Comparison of ENCODE assay signal across 8 cellular contexts in genomic region chr3:71423151-71423906, GRCh38.
DNase-seq lines count a peak whose midpoint lies in the region; ATAC-seq and TF ChIP-seq lines count a peak whose summit lies in the region.

No MANE protein-coding gene starts in this region.

- peak in 1 of 2 donors; percentile 14 for TF ChIP-seq CTCF in fibroblast of lung (conservative IDR thresholded peaks at IDR 0.05 in 1 of 2, IDR thresholded peaks at IDR 0.05 in 1 of 2; ENCODE audit: low read depth in 1 of 2, low read length in 2 of 2)
- TF ChIP-seq CTCF in type B pancreatic cell (conservative IDR thresholded peaks at IDR 0.05) = no peak

- no peaks in the 10 kb centered on the region for H3K79me2 ChIP-seq in fibroblast of lung (ENCODE audit: control insufficient read depth, insufficient read depth, low read length)

- no peaks in the 10 kb centered on the region for H3K36me3 ChIP-seq in fibroblast of lung (ENCODE audit: control insufficient read depth, insufficient read depth, low read length)

- no peak overlapping the region for H2AFZ ChIP-seq in fibroblast of lung (ENCODE audit: low read length)

- peaks cover 83% of the 10 kb centered on the region for H3K4me1 Mint-ChIP-seq in activated T-cell treated with anti-CD3 and anti-CD28 coated beads, Interleukin-2, amount 50 U/mL, for 4 hours (ENCODE audit: low read depth)
- peaks cover 43% of the 10 kb centered on the region for H3K4me1 Mint-ChIP-seq in type B pancreatic cell (ENCODE audit: unreplicated experiment)

- H3K4me1 ChIP-seq in fibroblast of lung (ENCODE audit: control insufficient read depth, extremely low read depth, insufficient read depth, low read length) = no peaks in the 10 kb centered on the region

- H3K4me2 ChIP-seq in fibroblast of lung (ENCODE audit: extremely low read depth, insufficient read depth, low read length) = no peak overlapping the region

- H3K9ac ChIP-seq in fibroblast of lung (ENCODE audit: insufficient read depth, low read length) = no peak overlapping the region

- no peaks in the 10 kb centered on the region for H3K27me3 Mint-ChIP-seq in activated T-cell treated with anti-CD3 and anti-CD28 coated beads, Interleukin-2, amount 50 U/mL, for 4 hours (ENCODE audit: low read depth)
- no peaks in the 10 kb centered on the region for H3K27me3 Mint-ChIP-seq in type B pancreatic cell

- peaks cover 28% of the 10 kb centered on the region for H3K36me3 Mint-ChIP-seq in activated T-cell treated with anti-CD3 and anti-CD28 coated beads, Interleukin-2, amount 50 U/mL, for 4 hours (ENCODE audit: insufficient read depth)
- H3K36me3 Mint-ChIP-seq in type B pancreatic cell = peaks cover 30% of the 10 kb centered on the region

- no peaks in the 10 kb centered on the region for H3K9me3 Mint-ChIP-seq in activated T-cell treated with anti-CD3 and anti-CD28 coated beads, Interleukin-2, amount 50 U/mL, for 4 hours
- peaks cover 8% of the 10 kb centered on the region for H3K9me3 Mint-ChIP-seq in type B pancreatic cell

- H3K4me3 Mint-ChIP-seq in activated T-cell treated with anti-CD3 and anti-CD28 coated beads, Interleukin-2, amount 50 U/mL, for 4 hours = peak overlapping the region; percentile 54
- H3K4me3 Mint-ChIP-seq in type B pancreatic cell = peak overlapping the region; percentile 37

- no peak overlapping the region for H3K4me3 ChIP-seq in fibroblast of lung (replicated peaks in 1 of 4; ENCODE audit: control extremely low read depth in 1 of 4, insufficient read depth in 1 of 4, low read depth in 3 of 4, low read length in 4 of 4)

- peak overlapping the region; percentile 57 for H3K27ac Mint-ChIP-seq in type B pancreatic cell

- H3K27ac ChIP-seq in fibroblast of lung (ENCODE audit: insufficient read depth, low read length) = no peak overlapping the region

- H3K27me3 ChIP-seq in fibroblast of lung (ENCODE audit: control insufficient read depth, insufficient read depth, low read length) = no peaks in the 10 kb centered on the region

- no peak for DNase-seq in activated T-cell treated with anti-CD3 and anti-CD28 coated beads, Interleukin-2, amount 50 U/mL, for 4 hours
- DNase-seq in activated T-cell treated with anti-CD3 and anti-CD28 coated beads for 4 hours (no peak), SHP77 (lab: John Stamatoyannopoulos, UW) (peak; percentile 79 to 86), fibroblast of lung (ENCODE audit: low read depth in 2 of 2) (peak; percentile 37 to 62), type B pancreatic cell (ENCODE audit: extremely low spot score, unreplicated experiment) (no peak), NCI-H1436 treated with DMSO at 0.1 percent for 48 hours (lab: John Stamatoyannopoulos, UW) (no peak)

- no peaks in the 10 kb centered on the region for H4K20me1 ChIP-seq in fibroblast of lung (ENCODE audit: control insufficient read depth, extremely low read depth, insufficient read depth, low read length)

- H3K9me3 ChIP-seq in fibroblast of lung (ENCODE audit: control insufficient read depth, insufficient read depth, low read depth, low read length) = no peaks in the 10 kb centered on the region

- no peak for ATAC-seq in activated T-cell treated with anti-CD3 and anti-CD28 coated beads, Interleukin-2, amount 50 U/mL, for 4 hours
- no peak for ATAC-seq in GM21360 (IDR thresholded peaks at IDR 0.05; ENCODE audit: unreplicated experiment)
- no peak for ATAC-seq in GM18511 (IDR thresholded peaks at IDR 0.05; ENCODE audit: unreplicated experiment)

Comparison
In these comparisons a context has a peak if more than half of its experiments do, and no peak if none do; other contexts are left out.
1. DNase-seq: peak in SHP77 (2 of 2) and fibroblast of lung (2 of 2); none in activated T-cell treated with anti-CD3 and anti-CD28 coated beads, Interleukin-2, amount 50 U/mL, for 4 hours (single experiment), activated T-cell treated with anti-CD3 and anti-CD28 coated beads for 4 hours (single experiment), type B pancreatic cell (single experiment) and NCI-H1436 treated with DMSO at 0.1 percent for 48 hours (single experiment).